In the genomic region with DNA sequence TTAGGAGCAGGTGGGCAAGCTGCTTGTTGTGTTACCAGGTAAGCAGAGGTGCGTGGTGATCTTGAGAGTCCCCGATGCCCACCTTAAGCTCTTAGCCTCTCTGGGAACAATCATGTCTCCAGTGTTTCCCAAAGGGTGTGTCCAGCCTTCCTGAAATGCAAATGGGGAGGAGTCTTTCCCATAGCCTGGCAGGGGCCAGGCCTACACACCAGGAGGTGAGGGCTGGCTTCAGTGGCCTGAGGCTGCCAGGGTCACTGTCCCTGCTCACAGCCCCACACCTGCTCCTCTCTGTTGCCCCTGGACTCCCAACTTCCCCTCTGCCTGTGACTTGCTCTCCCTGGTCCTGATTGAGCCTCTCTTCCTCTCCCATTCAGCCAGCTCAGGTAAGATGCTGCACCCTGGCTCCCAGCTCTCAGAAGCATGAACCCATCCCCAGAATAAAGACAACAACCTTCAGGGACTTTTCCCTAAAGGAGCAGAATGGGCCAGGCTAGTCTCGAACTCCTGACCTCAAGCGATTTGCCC, we compare ENCODE assay signal across 14 cellular contexts.
"Had no signal": no experiment of that assay in that cellular context is flagged by ENCODE, and none has a peak within 500 bp of the region (broad histone marks: within the 10 kb centered on the region; RNA-seq: fewer than 3 reads in every experiment).

No MANE protein-coding gene starts in this region.

- H3K4me3 ChIP-seq: psoas muscle, SJCRH30 had no signal

- H3K27me3 ChIP-seq: SJCRH30 had no signal

- H3K4me3 Mint-ChIP-seq: activated naive CD4-positive, alpha-beta T cell treated with anti-CD3 and anti-CD28 coated beads for 36 hours; nephron; stimulated activated naive B cell treated with anti-CD40 and anti-IgM and Interleukin-4, amounts not matched to agents 10 μg/mL and 1 μg/mL and 100 μg/mL, for 72 hours had no signal

- H3K4me1 Mint-ChIP-seq: stimulated activated naive B cell treated with anti-CD40 and anti-IgM and Interleukin-4, amounts not matched to agents 10 μg/mL and 1 μg/mL and 100 μg/mL, for 72 hours had no signal

- H3K36me3 ChIP-seq: SJCRH30 had no signal

- H3K27ac ChIP-seq: psoas muscle, SJCRH30 had no signal

- H3K9me3 ChIP-seq: psoas muscle had no signal

- DNase-seq: activated CD4-positive, alpha-beta T cell treated with anti-CD3 and anti-CD28 coated beads, Interleukin-2, amount 50 U/mL, for 1 hour; activated CD8-positive, alpha-beta memory T cell treated with anti-CD3 and anti-CD28 coated beads for 24 hours; activated naive CD4-positive, alpha-beta T cell treated with anti-CD3 and anti-CD28 coated beads for 36 hours; activated T-cell treated with anti-CD3 and anti-CD28 coated beads for 4 hours; left ventricle myocardium superior; mesenchymal stem cell; SJCRH30; stimulated activated naive B cell treated with anti-CD40 and anti-IgM and Interleukin-4, amounts not matched to agents 10 μg/mL and 1 μg/mL and 100 μg/mL, for 72 hours; SW 1271; trophoblast cell had no signal

- H3K36me3 Mint-ChIP-seq: stimulated activated naive B cell treated with anti-CD40 and anti-IgM and Interleukin-4, amounts not matched to agents 10 μg/mL and 1 μg/mL and 100 μg/mL, for 72 hours had no signal

- ATAC-seq: activated CD4-positive, CD25-positive, alpha-beta regulatory T cell treated with anti-CD3 and anti-CD28 coated beads, Interleukin-2, amount 50 U/mL, for 24 hours; esophagus mucosa; left ventricle myocardium superior; psoas muscle; stimulated activated naive B cell treated with anti-CD40 and anti-IgM and Interleukin-4, amounts not matched to agents 10 μg/mL and 1 μg/mL and 100 μg/mL, for 72 hours had no signal

- H3K27ac Mint-ChIP-seq: activated naive CD4-positive, alpha-beta T cell treated with anti-CD3 and anti-CD28 coated beads for 36 hours; nephron; stimulated activated naive B cell treated with anti-CD40 and anti-IgM and Interleukin-4, amounts not matched to agents 10 μg/mL and 1 μg/mL and 100 μg/mL, for 72 hours had no signal

- H3K4me1 ChIP-seq: psoas muscle, SJCRH30 had no signal
